Comparison of ENCODE assay signal across 9 cellular contexts in genomic region chr12:124861492-124861891, GRCh38. TPM values are rescaled to one million over a fixed set of nuclear protein-coding genes. Genes with fewer than 3 reads are reported as not detected.
DNase-seq lines count a peak whose midpoint lies in the region; FAIRE-seq and TF ChIP-seq lines count a peak whose summit lies in the region.
"Had no signal": no experiment of that assay in that cellular context is flagged by ENCODE, and none has a peak within 500 bp of the region (broad histone marks: within the 10 kb centered on the region; RNA-seq: fewer than 3 reads in every experiment).

No MANE protein-coding gene starts in this region.

- H3K27me3 ChIP-seq in SK-N-SH (ENCODE audit: insufficient read depth) (no peaks in the 10 kb centered on the region), esophagus muscularis mucosa (no peaks in the 10 kb centered on the region)

- no peak for TF ChIP-seq POLR2A in GM12892 (IDR thresholded peaks at IDR 0.05; ENCODE audit: low read depth, low read length)
- TF ChIP-seq POLR2A in esophagus muscularis mucosa (IDR thresholded peaks at IDR 0.05; ENCODE audit: low read depth) = no peak

- WGBS in SK-N-SH (ENCODE audit: low lambda C conversion rate) = 81% methylated on average over 8 of the region's 9 CpGs
- WGBS in esophagus muscularis mucosa = 44% methylated on average over 8 of the region's 9 CpGs

- in situ Hi-C loops in SK-MEL-5 (cut with HindIII; ENCODE audit: low pct_unique_long_range_greater_than_20kb, low sequenced_read_pairs) = no loop called here

- intact Hi-C loops in esophagus muscularis mucosa (cut with DNase I) = no loop called here

- DNase-seq in GM12892 (ENCODE audit: insufficient read length) = no peak
- DNase-seq in SK-MEL-5 (ENCODE audit: low read depth, low spot score) = peak; percentile 99
- peak; percentile 57 for DNase-seq in fibroblast of the conjunctiva (ENCODE audit: low read depth)
- DNase-seq in pulmonary artery endothelial cell (ENCODE audit: low read depth, low spot score) = peak; percentile 10
- no peak for DNase-seq in SK-N-SH
- DNase-seq in EL = no peak
- no peak for DNase-seq in kidney tubule cell (ENCODE audit: low spot score)
- DNase-seq in esophagus muscularis mucosa (ENCODE audit: extremely low spot score) = no peak
- DNase-seq: PC-9 had no signal

- no peaks in the 10 kb centered on the region for H3K79me2 ChIP-seq in SK-N-SH (ENCODE audit: insufficient read depth)

- H2AFZ ChIP-seq in SK-N-SH (ENCODE audit: low read depth) = no peak overlapping the region
- H2AFZ ChIP-seq: PC-9 had no signal

- TF ChIP-seq RAD21 in SK-N-SH (IDR thresholded peaks at IDR 0.05; ENCODE audit: low read length) = no peak

- FAIRE-seq in GM12892 (lab: Jason Lieb, UNC) = peak; percentile 60

- H3K9me2 ChIP-seq in SK-N-SH = no peaks in the 10 kb centered on the region

- no peaks in the 10 kb centered on the region for H3K36me3 ChIP-seq in SK-N-SH (replicated peaks in 1 of 2; ENCODE audit: control insufficient read depth in 1 of 2, insufficient read depth in 2 of 2, low read length in 1 of 2)
- H3K36me3 ChIP-seq in esophagus muscularis mucosa = no peaks in the 10 kb centered on the region

- TF ChIP-seq EP300 in SK-N-SH (IDR thresholded peaks at IDR 0.05; ENCODE audit: borderline replicate concordance in 1 of 2, low read depth in 1 of 2, low read length in 1 of 2) (no peak), esophagus muscularis mucosa (IDR thresholded peaks at IDR 0.05) (no peak)

- CTCF ChIA-PET in SK-N-SH (lab: Yijun Ruan, JAX) = interaction anchor here (2.3 kb wide), 1 partner anchor 45 kb away, joined by 7 read pairs; no protein-coding TSS in a partner anchor

- no peaks in the 10 kb centered on the region for H3F3A ChIP-seq in SK-N-SH (replicated peaks; ENCODE audit: insufficient read depth)

- no peaks in the 10 kb centered on the region for H4K20me1 ChIP-seq in SK-N-SH (ENCODE audit: insufficient read depth)

- H3K4me3 ChIP-seq in SK-N-SH (ENCODE audit: low read depth in 2 of 2, low read length in 1 of 2) (no peak overlapping the region), esophagus muscularis mucosa (no peak overlapping the region)
- H3K4me3 ChIP-seq: PC-9 had no signal

- H3K4me1 ChIP-seq in SK-N-SH (ENCODE audit: control insufficient read depth in 1 of 2, insufficient read depth in 2 of 2, low read depth in 1 of 2, low read length in 1 of 2) = peaks cover 0 to 29% of the 10 kb centered on the region in 2 experiments; a peak in 1 of 4 replicates
- H3K4me1 ChIP-seq in esophagus muscularis mucosa = peaks cover 18 to 37% (median 31%) of the 10 kb centered on the region in 4 donors

- no peak overlapping the region for H3K4me2 ChIP-seq in SK-N-SH

- no peaks in the 10 kb centered on the region for H3K9me3 ChIP-seq in SK-N-SH
- H3K9me3 ChIP-seq in esophagus muscularis mucosa = no peaks in the 10 kb centered on the region

- no peak overlapping the region for H3K9ac ChIP-seq in SK-N-SH

- TF ChIP-seq CTCF in SK-N-SH (IDR thresholded peaks at IDR 0.05) = no peak
- TF ChIP-seq CTCF in esophagus muscularis mucosa (IDR thresholded peaks at IDR 0.05) = no peak

- H3K27ac ChIP-seq in SK-N-SH (ENCODE audit: low read depth in 2 of 2, low read length in 1 of 2) (no peak overlapping the region), esophagus muscularis mucosa (replicated peaks in 1 of 4) (no peak overlapping the region)
- H3K27ac ChIP-seq: PC-9 had no signal

- POLR2A ChIA-PET in SK-N-SH (lab: Yijun Ruan, JAX) = interaction anchor here (0.6 to 1.5 kb wide), 2 partner anchors 16 to 20 kb away, joined by 3 to 4 read pairs; no protein-coding TSS in a partner anchor

TF ChIP-seq in SK-N-SH, 30 proteins besides CTCF, POLR2A, EP300 and RAD21:
- TF ChIP-seq TEAD4 (IDR thresholded peaks at IDR 0.05; ENCODE audit: borderline replicate concordance, insufficient read depth) (no peak), FOXJ3 (CRISPR knock-in tag; IDR thresholded peaks at IDR 0.05) (no peak), YY1 (IDR thresholded peaks at IDR 0.05; ENCODE audit: low read depth) (no peak), ZBTB33 (IDR thresholded peaks at IDR 0.05; ENCODE audit: borderline replicate concordance, low read depth) (no peak), SIN3A (IDR thresholded peaks at IDR 0.05; ENCODE audit: borderline replicate concordance, low read depth, low read length) (no peak), EZH2phosphoT487 (IDR thresholded peaks at IDR 0.05; ENCODE audit: borderline replicate concordance, low read depth) (no peak), MEF2A (IDR thresholded peaks at IDR 0.05; ENCODE audit: borderline replicate concordance, low read depth) (no peak), GATA2 (CRISPR knock-in tag; IDR thresholded peaks at IDR 0.05) (no peak), FOXM1 (IDR thresholded peaks at IDR 0.05; ENCODE audit: low read depth) (no peak)
- TF ChIP-seq, protein P1, sequence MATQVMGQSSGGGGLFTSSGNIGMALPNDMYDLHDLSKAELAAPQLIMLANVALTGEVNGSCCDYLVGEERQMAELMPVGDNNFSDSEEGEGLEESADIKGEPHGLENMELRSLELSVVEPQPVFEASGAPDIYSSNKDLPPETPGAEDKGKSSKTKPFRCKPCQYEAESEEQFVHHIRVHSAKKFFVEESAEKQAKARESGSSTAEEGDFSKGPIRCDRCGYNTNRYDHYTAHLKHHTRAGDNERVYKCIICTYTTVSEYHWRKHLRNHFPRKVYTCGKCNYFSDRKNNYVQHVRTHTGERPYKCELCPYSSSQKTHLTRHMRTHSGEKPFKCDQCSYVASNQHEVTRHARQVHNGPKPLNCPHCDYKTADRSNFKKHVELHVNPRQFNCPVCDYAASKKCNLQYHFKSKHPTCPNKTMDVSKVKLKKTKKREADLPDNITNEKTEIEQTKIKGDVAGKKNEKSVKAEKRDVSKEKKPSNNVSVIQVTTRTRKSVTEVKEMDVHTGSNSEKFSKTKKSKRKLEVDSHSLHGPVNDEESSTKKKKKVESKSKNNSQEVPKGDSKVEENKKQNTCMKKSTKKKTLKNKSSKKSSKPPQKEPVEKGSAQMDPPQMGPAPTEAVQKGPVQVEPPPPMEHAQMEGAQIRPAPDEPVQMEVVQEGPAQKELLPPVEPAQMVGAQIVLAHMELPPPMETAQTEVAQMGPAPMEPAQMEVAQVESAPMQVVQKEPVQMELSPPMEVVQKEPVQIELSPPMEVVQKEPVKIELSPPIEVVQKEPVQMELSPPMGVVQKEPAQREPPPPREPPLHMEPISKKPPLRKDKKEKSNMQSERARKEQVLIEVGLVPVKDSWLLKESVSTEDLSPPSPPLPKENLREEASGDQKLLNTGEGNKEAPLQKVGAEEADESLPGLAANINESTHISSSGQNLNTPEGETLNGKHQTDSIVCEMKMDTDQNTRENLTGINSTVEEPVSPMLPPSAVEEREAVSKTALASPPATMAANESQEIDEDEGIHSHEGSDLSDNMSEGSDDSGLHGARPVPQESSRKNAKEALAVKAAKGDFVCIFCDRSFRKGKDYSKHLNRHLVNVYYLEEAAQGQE (IDR thresholded peaks at IDR 0.05; ENCODE audit: low read depth, low read length) = no peak
- TF ChIP-seq, protein P2, sequence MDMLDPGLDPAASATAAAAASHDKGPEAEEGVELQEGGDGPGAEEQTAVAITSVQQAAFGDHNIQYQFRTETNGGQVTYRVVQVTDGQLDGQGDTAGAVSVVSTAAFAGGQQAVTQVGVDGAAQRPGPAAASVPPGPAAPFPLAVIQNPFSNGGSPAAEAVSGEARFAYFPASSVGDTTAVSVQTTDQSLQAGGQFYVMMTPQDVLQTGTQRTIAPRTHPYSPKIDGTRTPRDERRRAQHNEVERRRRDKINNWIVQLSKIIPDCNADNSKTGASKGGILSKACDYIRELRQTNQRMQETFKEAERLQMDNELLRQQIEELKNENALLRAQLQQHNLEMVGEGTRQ (IDR thresholded peaks at IDR 0.05; ENCODE audit: borderline replicate concordance, low read depth, low read length) = no peak

RNA-seq across cellular contexts. Expression of gene SCARB1, which starts 2.2 kb away (rescaled TPM):
- polyA plus RNA-seq in GM12892 (2012; ENCODE audit: missing spikeins) = 50.7 TPM
- 184 and 193 TPM in 2 replicates for total RNA-seq in SK-MEL-5 (2014; rRNA removed; shearing (Covaris generic))
- polyA plus RNA-seq in SK-MEL-5 (2015; cell fraction: cytosol; rRNA removed) = 980 and 1,065 TPM in 2 replicates
- polyA plus RNA-seq in SK-MEL-5 (2015; cell fraction: nucleus; rRNA removed) = 308 and 404 TPM in 2 replicates
- 30.3 and 34.6 TPM in 2 replicates for total RNA-seq in pulmonary artery endothelial cell
- 12.8 and 33.0 TPM in 2 replicates for polyA plus RNA-seq in SK-N-SH (2012; rRNA removed)
- polyA plus RNA-seq in SK-N-SH (2012; cell fraction: cytosol; rRNA removed) = 17.4 and 25.1 TPM in 2 replicates
- 36.4 and 45.3 TPM in 2 replicates for polyA plus RNA-seq in SK-N-SH (2012; cell fraction: nucleus; rRNA removed)
- total RNA-seq in esophagus muscularis mucosa = 10 to 100 TPM in 2 of 4 donors, 1 to 10 TPM in 2; 8.3 to 24.1 (median 13.0) TPM

RNA-seq across cellular contexts. Expression of gene UBC, which starts 53.0 kb away (rescaled TPM):
- polyA plus RNA-seq in GM12892 (2012; ENCODE audit: missing spikeins) = 929 TPM
- 1,930 and 2,016 TPM in 2 replicates for total RNA-seq in SK-MEL-5 (2014; rRNA removed; shearing (Covaris generic))
- 1,237 and 1,346 TPM in 2 replicates for polyA plus RNA-seq in SK-MEL-5 (2015; cell fraction: cytosol; rRNA removed)
- 572 and 599 TPM in 2 replicates for polyA plus RNA-seq in SK-MEL-5 (2015; cell fraction: nucleus; rRNA removed)
- total RNA-seq in pulmonary artery endothelial cell (1,744 and 2,029 TPM in 2 replicates), esophagus muscularis mucosa (1,000 to 10,000 TPM; 1,267 to 2,383 (median 1,576) TPM)
- 1,327 and 1,666 TPM in 2 replicates for polyA plus RNA-seq in SK-N-SH (2012; rRNA removed)
- polyA plus RNA-seq in SK-N-SH (2012; cell fraction: cytosol; rRNA removed) = 1,141 and 1,342 TPM in 2 replicates
- 1,930 and 2,064 TPM in 2 replicates for polyA plus RNA-seq in SK-N-SH (2012; cell fraction: nucleus; rRNA removed)

Comparison
In these comparisons a context has a peak if more than half of its experiments do, and no peak if none do; other contexts are left out.
1. DNase-seq: peak in SK-MEL-5 (single experiment), fibroblast of the conjunctiva (single experiment) and pulmonary artery endothelial cell (single experiment); none in GM12892 (single experiment), SK-N-SH (single experiment), EL (single experiment), kidney tubule cell (single experiment) and esophagus muscularis mucosa (single experiment).